Comparison of ENCODE assay signal across 27 cellular contexts in the genomic region with DNA sequence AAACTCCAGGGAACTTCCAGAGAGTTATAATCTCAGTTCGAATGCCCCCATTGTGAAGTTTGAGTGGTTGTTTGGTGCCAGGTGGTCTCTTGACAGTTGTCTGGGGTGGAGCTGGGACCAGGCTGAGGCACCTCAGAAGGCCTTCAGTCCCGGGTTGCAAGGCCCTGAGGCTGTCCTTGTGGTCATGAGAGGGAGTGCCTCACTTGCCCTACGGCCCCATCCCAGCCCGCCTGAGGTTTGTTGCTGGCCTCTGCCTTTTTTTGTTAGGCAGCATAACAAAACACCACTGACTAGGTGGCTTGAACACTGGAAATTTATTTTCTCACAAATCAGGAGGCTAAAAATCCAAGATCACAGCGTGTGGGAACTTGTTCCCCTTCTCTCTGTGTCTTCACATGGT.
"Had no signal": no experiment of that assay in that cellular context is flagged by ENCODE, and none has a peak within 500 bp of the region (broad histone marks: within the 10 kb centered on the region; RNA-seq: fewer than 3 reads in every experiment).

No MANE protein-coding gene starts in this region.

- H3K36me3 ChIP-seq: ascending aorta, breast epithelium, gastrocnemius medialis, heart left ventricle had no signal

- H3K4me3 Mint-ChIP-seq: activated CD4-positive, alpha-beta memory T cell treated with anti-CD3 and anti-CD28 coated beads, Interleukin-2, amount 10 ng/mL, durations not matched to agents 7 days and 5 days; activated CD4-positive, alpha-beta T cell treated with anti-CD3 and anti-CD28 coated beads, Interleukin-2, amount 10 ng/mL, durations not matched to agents 7 days and 5 days; activated naive CD4-positive, alpha-beta T cell treated with anti-CD3 and anti-CD28 coated beads, Interleukin-2, amount 10 ng/mL, durations not matched to agents 7 days and 5 days; activated naive CD8-positive, alpha-beta T cell treated with anti-CD3 and anti-CD28 coated beads, Interleukin-2, amount 10 ng/mL, durations not matched to agents 7 days and 5 days; activated T-cell treated with anti-CD3 and anti-CD28 coated beads, Interleukin-2, amount 50 U/mL, for 24 hours; activated T-cell treated with anti-CD3 and anti-CD28 coated beads, Interleukin-2, amount 50 U/mL, for 72 hours; brain; central memory CD8-positive, alpha-beta T cell had no signal

- H3K9me3 ChIP-seq: ascending aorta, breast epithelium, gastrocnemius medialis, heart left ventricle had no signal

- H3K36me3 Mint-ChIP-seq: activated naive CD4-positive, alpha-beta T cell treated with anti-CD3 and anti-CD28 coated beads, Interleukin-2, amount 10 ng/mL, durations not matched to agents 7 days and 5 days; activated naive CD4-positive, alpha-beta T cell treated with anti-CD3 and anti-CD28 coated beads, Interleukin-2, amount 50 U/mL, for 72 hours; activated naive CD8-positive, alpha-beta T cell treated with anti-CD3 and anti-CD28 coated beads, Interleukin-2, amount 10 ng/mL, durations not matched to agents 7 days and 5 days; brain had no signal

- H3K4me1 Mint-ChIP-seq: activated CD4-positive, alpha-beta memory T cell treated with anti-CD3 and anti-CD28 coated beads, Interleukin-2, amount 10 ng/mL, durations not matched to agents 7 days and 5 days; activated CD4-positive, alpha-beta T cell treated with anti-CD3 and anti-CD28 coated beads, Interleukin-2, amount 10 ng/mL, durations not matched to agents 7 days and 5 days; activated naive CD4-positive, alpha-beta T cell treated with anti-CD3 and anti-CD28 coated beads, Interleukin-2, amount 10 ng/mL, durations not matched to agents 7 days and 5 days; activated naive CD8-positive, alpha-beta T cell treated with anti-CD3 and anti-CD28 coated beads, Interleukin-2, amount 10 ng/mL, durations not matched to agents 7 days and 5 days; brain; central memory CD8-positive, alpha-beta T cell had no signal

- H3K27me3 ChIP-seq: ascending aorta, breast epithelium, gastrocnemius medialis, heart left ventricle had no signal

- ATAC-seq: activated naive CD4-positive, alpha-beta T cell treated with anti-CD3 and anti-CD28 coated beads, Interleukin-2, amount 50 U/mL, for 72 hours; activated T-cell treated with anti-CD3 and anti-CD28 coated beads, Interleukin-2, amount 50 U/mL, for 72 hours; esophagus mucosa; gastrocnemius medialis; heart left ventricle had no signal

- DNase-seq: activated CD4-positive, alpha-beta memory T cell treated with anti-CD3 and anti-CD28 coated beads, Interleukin-2, amount 10 ng/mL, durations not matched to agents 7 days and 5 days; activated CD4-positive, alpha-beta T cell treated with anti-CD3 and anti-CD28 coated beads for 1 hour; activated CD4-positive, alpha-beta T cell treated with anti-CD3 and anti-CD28 coated beads for 4 hours; activated CD4-positive, alpha-beta T cell treated with anti-CD3 and anti-CD28 coated beads, Interleukin-2, amount 10 ng/mL, durations not matched to agents 7 days and 5 days; activated CD4-positive, alpha-beta T cell treated with anti-CD3 and anti-CD28 coated beads, Interleukin-2, amount 50 U/mL, for 4 hours; activated CD8-positive, alpha-beta memory T cell treated with anti-CD3 and anti-CD28 coated beads, Interleukin-2, amount 50 U/mL, for 48 hours; activated gamma-delta T cell; activated naive CD4-positive, alpha-beta T cell; activated naive CD4-positive, alpha-beta T cell treated with anti-CD3 and anti-CD28 coated beads, Interleukin-2, amount 10 ng/mL, durations not matched to agents 7 days and 5 days; activated naive CD8-positive, alpha-beta T cell treated with anti-CD3 and anti-CD28 coated beads, Interleukin-2, amount 10 ng/mL, durations not matched to agents 7 days and 5 days; activated T-cell treated with anti-CD3 and anti-CD28 coated beads for 4 hours; activated T-cell treated with anti-CD3 and anti-CD28 coated beads, Interleukin-2, amount 50 U/mL, for 24 hours; activated T-cell treated with anti-CD3 and anti-CD28 coated beads, Interleukin-2, amount 50 U/mL, for 72 hours; cortex of kidney; dermis blood vessel endothelial cell; effector CD8-positive, alpha-beta T cell; foreskin fibroblast; gastrocnemius medialis; glutamatergic neuron; heart left ventricle; T-helper 2 cell had no signal

- H3K27ac ChIP-seq: ascending aorta, breast epithelium, gastrocnemius medialis, heart left ventricle had no signal

- H3K27ac Mint-ChIP-seq: activated CD4-positive, alpha-beta memory T cell treated with anti-CD3 and anti-CD28 coated beads, Interleukin-2, amount 10 ng/mL, durations not matched to agents 7 days and 5 days; activated CD4-positive, alpha-beta T cell treated with anti-CD3 and anti-CD28 coated beads, Interleukin-2, amount 10 ng/mL, durations not matched to agents 7 days and 5 days; activated naive CD4-positive, alpha-beta T cell treated with anti-CD3 and anti-CD28 coated beads, Interleukin-2, amount 10 ng/mL, durations not matched to agents 7 days and 5 days; activated naive CD4-positive, alpha-beta T cell treated with anti-CD3 and anti-CD28 coated beads, Interleukin-2, amount 50 U/mL, for 72 hours; activated naive CD8-positive, alpha-beta T cell treated with anti-CD3 and anti-CD28 coated beads, Interleukin-2, amount 10 ng/mL, durations not matched to agents 7 days and 5 days; activated T-cell treated with anti-CD3 and anti-CD28 coated beads, Interleukin-2, amount 50 U/mL, for 24 hours; activated T-cell treated with anti-CD3 and anti-CD28 coated beads, Interleukin-2, amount 50 U/mL, for 72 hours; brain had no signal

- H3K4me3 ChIP-seq: ascending aorta, breast epithelium, gastrocnemius medialis, heart left ventricle had no signal

- H3K27me3 Mint-ChIP-seq: activated CD4-positive, alpha-beta memory T cell treated with anti-CD3 and anti-CD28 coated beads, Interleukin-2, amount 10 ng/mL, durations not matched to agents 7 days and 5 days; activated CD4-positive, alpha-beta T cell treated with anti-CD3 and anti-CD28 coated beads, Interleukin-2, amount 10 ng/mL, durations not matched to agents 7 days and 5 days; activated naive CD4-positive, alpha-beta T cell treated with anti-CD3 and anti-CD28 coated beads, Interleukin-2, amount 10 ng/mL, durations not matched to agents 7 days and 5 days; activated naive CD8-positive, alpha-beta T cell treated with anti-CD3 and anti-CD28 coated beads, Interleukin-2, amount 10 ng/mL, durations not matched to agents 7 days and 5 days; activated T-cell treated with anti-CD3 and anti-CD28 coated beads, Interleukin-2, amount 50 U/mL, for 24 hours; central memory CD8-positive, alpha-beta T cell had no signal

- H3K4me1 ChIP-seq: ascending aorta, breast epithelium, heart left ventricle had no signal

- H3K9me3 Mint-ChIP-seq: activated CD4-positive, alpha-beta memory T cell treated with anti-CD3 and anti-CD28 coated beads, Interleukin-2, amount 10 ng/mL, durations not matched to agents 7 days and 5 days; activated CD4-positive, alpha-beta T cell treated with anti-CD3 and anti-CD28 coated beads, Interleukin-2, amount 10 ng/mL, durations not matched to agents 7 days and 5 days; activated naive CD4-positive, alpha-beta T cell treated with anti-CD3 and anti-CD28 coated beads, Interleukin-2, amount 10 ng/mL, durations not matched to agents 7 days and 5 days; activated naive CD8-positive, alpha-beta T cell treated with anti-CD3 and anti-CD28 coated beads, Interleukin-2, amount 10 ng/mL, durations not matched to agents 7 days and 5 days; activated T-cell treated with anti-CD3 and anti-CD28 coated beads, Interleukin-2, amount 50 U/mL, for 24 hours; activated T-cell treated with anti-CD3 and anti-CD28 coated beads, Interleukin-2, amount 50 U/mL, for 72 hours; brain had no signal
